Comparison of ENCODE assay signal across 8 cellular contexts in genomic region chr5:95961617-95962474, GRCh38. TPM values are rescaled to one million over a fixed set of nuclear protein-coding genes. Genes with fewer than 3 reads are reported as not detected.
DNase-seq lines count a peak whose midpoint lies in the region; ATAC-seq, FAIRE-seq and TF ChIP-seq lines count a peak whose summit lies in the region.

Gene ELL2 (minus strand): TSS chr5:95961851. CDS start chr5:95961721, 130 bp downstream.

- H3K9me1 ChIP-seq in endothelial cell of umbilical vein (replicated peaks; ENCODE audit: control insufficient read depth, extremely low read depth, insufficient read depth, low read length): no peaks in the 10 kb centered on the region

- POLR2A ChIA-PET in Caco-2 (lab: Charles Lee) (interaction anchor here (0.5 to 2.0 kb wide), 7 partner anchors 12 to 185 kb away, joined by 3 to 18 read pairs (median 3); no protein-coding TSS in a partner anchor), OCI-LY7 (lab: Charles Lee) (no interaction called here), endothelial cell of umbilical vein (lab: Charles Lee) (interaction anchor here (0.6 kb wide), 1 partner anchor 88 kb away, joined by 9 read pairs; no protein-coding TSS in a partner anchor)

- H3K27ac ChIP-seq in OCI-LY7 (ENCODE audit: low read depth, low read length, poor library complexity, severe bottlenecking) (no peak within 1 kb of the TSS), endothelial cell of umbilical vein (ENCODE audit: insufficient read depth, low read depth, low read length) (peak within 1 kb of the TSS; percentile 88)

- H3K36me3 Mint-ChIP-seq in Caco-2 (ENCODE audit: insufficient read depth, unreplicated experiment) (peaks cover 35% of the 10 kb centered on the region), mesothelial cell of epicardium (no peaks in the 10 kb centered on the region)

- peak within 1 kb of the TSS; percentile 98 for H3K27ac Mint-ChIP-seq in Caco-2 (ENCODE audit: unreplicated experiment)
- H3K27ac Mint-ChIP-seq in mesothelial cell of epicardium: peak within 1 kb of the TSS; percentile 95

- no peaks in the 10 kb centered on the region for H3K27me3 Mint-ChIP-seq in Caco-2 (ENCODE audit: insufficient read depth, unreplicated experiment)
- H3K27me3 Mint-ChIP-seq in mesothelial cell of epicardium (ENCODE audit: low read depth): peaks cover 15% of the 10 kb centered on the region

- CTCF ChIA-PET in Caco-2 (lab: Charles Lee) (interaction anchor here (0.5 to 3.1 kb wide), 7 partner anchors 24 to 375 kb away, joined by 3 to 14 read pairs (median 4); no protein-coding TSS in a partner anchor), OCI-LY7 (lab: Charles Lee; ENCODE audit: unreplicated experiment) (interaction anchor here (0.6 kb wide), 1 partner anchor 205 kb away, joined by 3 read pairs; no protein-coding TSS in a partner anchor), endothelial cell of umbilical vein (lab: Charles Lee) (interaction anchor here (0.7 to 7.0 kb wide), 18 partner anchors 12 to 383 kb away, joined by 3 to 107 read pairs (median 4); partner anchors contain the start of gene RFESD)

- peak; percentile 99 to 100 for DNase-seq in Caco-2
- peak; percentile 99 for DNase-seq in HT-29 (ENCODE audit: low spot score)
- peak; percentile 88 for DNase-seq in OCI-LY7 (ENCODE audit: low spot score)
- peak; percentile 96 for DNase-seq in activated T-cell treated with anti-CD3 and anti-CD28 coated beads for 24 hours (ENCODE audit: low read depth)
- DNase-seq in endothelial cell of umbilical vein (ENCODE audit: low read depth, low spot score): peak; percentile 98
- peak; percentile 83 to 90 for DNase-seq in mesothelial cell of epicardium (ENCODE audit: low spot score in 2 of 2, unreplicated experiment in 2 of 2)
- peak; percentile 91 to 95 for DNase-seq in stimulated activated CD8-positive, alpha-beta memory T cell treated with anti-CD3 and anti-CD28 coated beads, Interleukin-15, amount 100 ng/mL, for 4 hours (ENCODE audit: low read depth in 2 of 2)

- H4K20me1 ChIP-seq in OCI-LY7 (ENCODE audit: insufficient read depth, low read length) (no peaks in the 10 kb centered on the region), endothelial cell of umbilical vein (replicated peaks; ENCODE audit: control insufficient read depth, extremely low read depth, insufficient read depth, low read length) (no peaks in the 10 kb centered on the region)

- H3K27me3 ChIP-seq in Caco-2 (replicated peaks; ENCODE audit: control insufficient read depth, insufficient read depth, low read length) (no peaks in the 10 kb centered on the region), endothelial cell of umbilical vein (ENCODE audit: control insufficient read depth in 2 of 2, insufficient read depth in 2 of 2, low read length in 2 of 2) (no peaks in the 10 kb centered on the region)

- no peaks in the 10 kb centered on the region for H3K9me2 ChIP-seq in OCI-LY7 (ENCODE audit: insufficient read depth, low read length)

- H2AFZ ChIP-seq in OCI-LY7 (ENCODE audit: low read length) (peak within 1 kb of the TSS; percentile 79), endothelial cell of umbilical vein (ENCODE audit: low read depth, low read length) (peak within 1 kb of the TSS; percentile 94)

- peaks cover 48% of the 10 kb centered on the region for H3K4me1 ChIP-seq in Caco-2
- peaks cover 5% of the 10 kb centered on the region for H3K4me1 ChIP-seq in OCI-LY7 (ENCODE audit: insufficient read depth, low read length, poor library complexity, severe bottlenecking)
- H3K4me1 ChIP-seq in endothelial cell of umbilical vein (ENCODE audit: control insufficient read depth, extremely low read depth, insufficient read depth, low read length): peaks cover 12% of the 10 kb centered on the region

- H3K9me3 Mint-ChIP-seq in Caco-2 (ENCODE audit: unreplicated experiment) (no peaks in the 10 kb centered on the region), mesothelial cell of epicardium (no peaks in the 10 kb centered on the region)

- H3K9me3 ChIP-seq in Caco-2 (no peaks in the 10 kb centered on the region), OCI-LY7 (ENCODE audit: low read length) (no peaks in the 10 kb centered on the region), endothelial cell of umbilical vein (replicated peaks; ENCODE audit: control insufficient read depth, insufficient read depth, low read length) (no peaks in the 10 kb centered on the region)

- H3K4me2 ChIP-seq in OCI-LY7 (ENCODE audit: low read length): peak within 1 kb of the TSS; percentile 70
- H3K4me2 ChIP-seq in endothelial cell of umbilical vein (ENCODE audit: insufficient read depth, low read length): peak within 1 kb of the TSS; percentile 74

- peak; percentile 68 for TF ChIP-seq POLR2A in endothelial cell of umbilical vein (IDR thresholded peaks at IDR 0.05; ENCODE audit: low read depth, low read length)

- dilution Hi-C loops in endothelial cell of umbilical vein (cut with MboI; ENCODE audit: extremely low pct_ligation_motif_present, low sequenced_read_pairs): loop anchor here (25.0 kb wide), 1 partner anchor 375 kb away; no protein-coding TSS in a partner anchor

- peaks cover 37% of the 10 kb centered on the region for H3K4me1 Mint-ChIP-seq in Caco-2 (ENCODE audit: low read depth, unreplicated experiment)
- H3K4me1 Mint-ChIP-seq in mesothelial cell of epicardium: peaks cover 30% of the 10 kb centered on the region

- H3K4me3 Mint-ChIP-seq in Caco-2 (ENCODE audit: unreplicated experiment) (peak within 1 kb of the TSS; percentile 86), mesothelial cell of epicardium (peak within 1 kb of the TSS; percentile 89)

- TF ChIP-seq CTCF in Caco-2 (IDR thresholded peaks at IDR 0.05; ENCODE audit: insufficient read depth in 1 of 2, low read depth in 1 of 2, low read length in 1 of 2, severe bottlenecking in 1 of 2, unreplicated experiment in 1 of 2) (no peak), OCI-LY7 (conservative IDR thresholded peaks at IDR 0.05; ENCODE audit: low read length) (no peak), endothelial cell of umbilical vein (IDR thresholded peaks at IDR 0.05; ENCODE audit: extremely low read depth in 1 of 2, insufficient read depth in 1 of 2, low read depth in 1 of 2, low read length in 2 of 2) (no peak), mesothelial cell of epicardium (IDR thresholded peaks at IDR 0.05; ENCODE audit: unreplicated experiment) (no peak)

- H3K79me2 ChIP-seq in OCI-LY7 (ENCODE audit: insufficient read depth, low read depth, low read length) (no peaks in the 10 kb centered on the region), endothelial cell of umbilical vein (ENCODE audit: control insufficient read depth, insufficient read depth, low read length) (peaks cover 38% of the 10 kb centered on the region)

- intact Hi-C loops in Caco-2 (cut with micrococcal nuclease; ENCODE audit: unreplicated experiment): loop anchor here (1.0 to 5.0 kb wide), 14 partner anchors 17 to 680 kb away; partner anchors contain the start of gene RFESD
- intact Hi-C loops in OCI-LY7 (cut with micrococcal nuclease; ENCODE audit: unreplicated experiment): loop anchor here (2.0 to 5.0 kb wide), 3 partner anchors 103 to 480 kb away; no protein-coding TSS in a partner anchor
- intact Hi-C loops in endothelial cell of umbilical vein (cut with micrococcal nuclease): loop anchor here (1.0 to 5.0 kb wide), 8 partner anchors 101 to 445 kb away; partner anchors contain the start of genes RFESD and RHOBTB3

- ATAC-seq in GM21360 (IDR thresholded peaks at IDR 0.05; ENCODE audit: unreplicated experiment): peak; percentile 86

- FAIRE-seq in endothelial cell of umbilical vein (lab: Jason Lieb, UNC): peak; percentile 89

- no peaks in the 10 kb centered on the region for H3K36me3 ChIP-seq in Caco-2 (ENCODE audit: control insufficient read depth, insufficient read depth, low read length)
- no peaks in the 10 kb centered on the region for H3K36me3 ChIP-seq in OCI-LY7 (ENCODE audit: insufficient read depth, low read length)
- H3K36me3 ChIP-seq in endothelial cell of umbilical vein (ENCODE audit: control insufficient read depth in 2 of 2, extremely low read depth in 1 of 2, insufficient read depth in 2 of 2, low read length in 2 of 2): no peaks in the 10 kb centered on the region

- H3K4me3 ChIP-seq in Caco-2 (ENCODE audit: low read depth, low read length): peak within 1 kb of the TSS; percentile 99
- peak within 1 kb of the TSS; percentile 70 for H3K4me3 ChIP-seq in OCI-LY7 (ENCODE audit: low read depth, low read length, poor library complexity, severe bottlenecking)
- peak within 1 kb of the TSS; percentile 66 to 94 (median 79) for H3K4me3 ChIP-seq in endothelial cell of umbilical vein (replicated peaks in 1 of 3; ENCODE audit: insufficient read depth in 1 of 3, low read depth in 1 of 3, low read length in 3 of 3)

- peak within 1 kb of the TSS; percentile 92 for H3K9ac ChIP-seq in endothelial cell of umbilical vein (replicated peaks; ENCODE audit: extremely low read depth, insufficient read depth, low read length)

- no TSS peak for BruUV-seq in Caco-2 (replicated peaks; lab: Mats Ljungman, UMichigan)
- no TSS peak for BruUV-seq in OCI-LY7 (replicated peaks; lab: Mats Ljungman, UMichigan)
- BruUV-seq in endothelial cell of umbilical vein (replicated peaks; lab: Mats Ljungman, UMichigan): no TSS peak

TF ChIP-seq in endothelial cell of umbilical vein, 7 proteins besides CTCF, POLR2A, EP300 and RAD21 (continues in another document):
- TF ChIP-seq FOS (IDR thresholded peaks at IDR 0.05; ENCODE audit: borderline replicate concordance, insufficient read depth, low read length) (no peak), EZH2 (IDR thresholded peaks at IDR 0.05; ENCODE audit: borderline replicate concordance, low read depth, low read length, severe bottlenecking) (no peak), MYC (IDR thresholded peaks at IDR 0.05; ENCODE audit: low read depth, low read length) (no peak), GATA2 (IDR thresholded peaks at IDR 0.05; ENCODE audit: insufficient read depth, insufficient read length, low read depth, low read length) (no peak), POLR2AphosphoS5 (IDR thresholded peaks at IDR 0.05; ENCODE audit: insufficient read depth, low read depth, low read length) (peak; percentile 62), JUN (IDR thresholded peaks at IDR 0.05; ENCODE audit: borderline replicate concordance, insufficient read depth, insufficient read length, low read depth) (peak; percentile 66)

RNA-seq across cellular contexts. Expression of gene ELL2, which starts in this region (rescaled TPM):
- total RNA-seq in Caco-2 (2022): 78.1 and 81.0 TPM in 2 replicates
- total RNA-seq in HT-29 (2014; rRNA removed; shearing (Covaris generic)): 15.4 and 21.7 TPM in 2 replicates
- total RNA-seq in OCI-LY7 (2014; rRNA removed; shearing (Covaris generic)): 0.98 and 2.1 TPM in 2 replicates
- total RNA-seq in OCI-LY7 (2022): 4.7 and 6.7 TPM in 2 replicates
- 26.0 and 39.8 TPM in 2 replicates for total RNA-seq in endothelial cell of umbilical vein
- 6.1 and 6.8 TPM in 2 replicates for polyA plus RNA-seq in endothelial cell of umbilical vein
- polyA plus RNA-seq in endothelial cell of umbilical vein (2011; cell fraction: cytosol; rRNA removed): 7.3 and 7.9 TPM in 2 replicates
- polyA plus RNA-seq in endothelial cell of umbilical vein (2011; cell fraction: nucleus; rRNA removed): 27.6 and 29.9 TPM in 2 replicates
- 22.1 and 32.9 TPM in 2 replicates for polyA plus RNA-seq in endothelial cell of umbilical vein (2012)
- 24.6 and 41.9 TPM in 2 replicates for polyA minus RNA-seq in endothelial cell of umbilical vein
- 23.9 TPM for polyA minus RNA-seq in endothelial cell of umbilical vein (2011; cell fraction: cytosol; rRNA and poly(A)+ RNA removed)
- 144 and 209 TPM in 2 replicates for polyA minus RNA-seq in endothelial cell of umbilical vein (2011; cell fraction: nucleus; rRNA and poly(A)+ RNA removed)
- 11.7 to 13.5 TPM (median 11.8 TPM) in 3 replicates for total RNA-seq in mesothelial cell of epicardium
